12 cellular contexts compared by ENCODE assay signal in the genomic region with DNA sequence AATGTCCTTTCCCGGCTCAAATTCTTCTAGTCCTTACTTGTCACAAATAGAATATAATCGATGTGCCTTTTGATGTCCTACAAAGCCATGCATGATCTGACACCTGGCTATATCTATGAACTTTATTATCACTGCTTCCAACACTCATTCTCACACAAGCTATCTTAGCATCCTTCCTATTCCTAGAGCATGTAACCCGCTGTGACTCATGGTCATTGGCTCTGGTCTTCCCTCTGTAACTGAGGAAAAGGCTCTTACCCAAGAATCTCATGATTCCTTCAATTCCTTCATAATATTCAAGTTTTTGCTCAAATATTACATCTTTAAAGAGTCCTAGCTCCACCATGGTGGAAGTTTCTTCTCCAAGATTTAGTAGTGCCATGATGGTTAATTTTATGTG.
DNase-seq lines count a peak whose midpoint lies in the region; ATAC-seq and TF ChIP-seq lines count a peak whose summit lies in the region.
"Had no signal": no experiment of that assay in that cellular context is flagged by ENCODE, and none has a peak within 500 bp of the region (broad histone marks: within the 10 kb centered on the region; RNA-seq: fewer than 3 reads in every experiment).

No MANE protein-coding gene starts in this region.

- DNase-seq in amniotic epithelial cell (ENCODE audit: low read depth) (peak; percentile 84), left ventricle myocardium inferior (no peak), thoracic aorta (ENCODE audit: low spot score) (no peak), HAP-1 (ENCODE audit: low spot score in 2 of 2) (no peak)
- no peak for DNase-seq in activated naive CD4-positive, alpha-beta T cell treated with Interleukin-2 at 50 U/mL for 16 hours
- DNase-seq: activated B cell treated with CpG ODN at 0.5 μM for 24 hours, naive B cell, NCI-H1436 treated with DMSO at 0.1 percent for 48 hours, NCI-H69, testis had no signal

- no peak overlapping the region for H3K9ac ChIP-seq in HUES6 (ENCODE audit: low read length)

- TF ChIP-seq CTCF in left ventricle myocardium inferior (IDR thresholded peaks at IDR 0.05; ENCODE audit: borderline replicate concordance) (no peak), thoracic aorta (IDR thresholded peaks at IDR 0.05) (no peak)

- in situ Hi-C loops in HAP-1 (cut with MboI; ENCODE audit: low sequenced_read_pairs) = no loop called here

- H3K9me3 ChIP-seq in HUES6 (ENCODE audit: control insufficient read depth, insufficient read depth, low read depth, low read length) (peaks cover 8% of the 10 kb centered on the region; the same call in 1 of the 2 replicates), left ventricle myocardium inferior (replicated peaks) (peaks cover 4% of the 10 kb centered on the region), thoracic aorta (no peaks in the 10 kb centered on the region), HAP-1 (no peaks in the 10 kb centered on the region)
- H3K9me3 ChIP-seq: testis had no signal

- H3K27ac ChIP-seq in HUES6 (ENCODE audit: low read depth, low read length) (peak overlapping the region; percentile 17; the same call in 1 of the 2 replicates), left ventricle myocardium inferior (replicated peaks) (peak overlapping the region; percentile 52), thoracic aorta (peak overlapping the region; percentile 75 to 87)
- H3K27ac ChIP-seq: testis had no signal

- H3K36me3 ChIP-seq in HUES6 (ENCODE audit: control insufficient read depth, insufficient read depth, low read length) = no peaks in the 10 kb centered on the region
- H3K36me3 ChIP-seq in left ventricle myocardium inferior = no peaks in the 10 kb centered on the region
- no peaks in the 10 kb centered on the region for H3K36me3 ChIP-seq in thoracic aorta
- no peaks in the 10 kb centered on the region for H3K36me3 ChIP-seq in HAP-1 (replicated peaks)

- H3K27me3 ChIP-seq in HUES6 (ENCODE audit: control insufficient read depth, insufficient read depth, low read length) = no peaks in the 10 kb centered on the region
- H3K27me3 ChIP-seq in left ventricle myocardium inferior (ENCODE audit: low read depth) = no peaks in the 10 kb centered on the region
- H3K27me3 ChIP-seq in thoracic aorta (replicated peaks; ENCODE audit: insufficient read depth) = no peaks in the 10 kb centered on the region
- no peaks in the 10 kb centered on the region for H3K27me3 ChIP-seq in HAP-1 (ENCODE audit: low read depth)
- H3K27me3 ChIP-seq: testis had no signal

- H3K4me3 ChIP-seq in HUES6 (ENCODE audit: low read depth, low read length) (no peak overlapping the region), left ventricle myocardium inferior (no peak overlapping the region), thoracic aorta (no peak overlapping the region), HAP-1 (no peak overlapping the region)
- H3K4me3 ChIP-seq: testis had no signal

- ATAC-seq in thoracic aorta (ENCODE audit: insufficient number of reproducible peaks, low FRiP score, low read depth) (no peak), HG03571 (IDR thresholded peaks at IDR 0.05; ENCODE audit: unreplicated experiment) (no peak)

- intact Hi-C loops in left ventricle myocardium inferior (cut with micrococcal nuclease) = no loop called here

- peaks cover 10% of the 10 kb centered on the region; the same call in 1 of the 2 replicates for H3K4me1 ChIP-seq in HUES6 (ENCODE audit: control insufficient read depth, insufficient read depth, low read length)
- no peaks in the 10 kb centered on the region for H3K4me1 ChIP-seq in left ventricle myocardium inferior
- H3K4me1 ChIP-seq in thoracic aorta (ENCODE audit: control insufficient read depth in 1 of 2, low read depth in 2 of 2) = peaks cover 7 to 43% of the 10 kb centered on the region in 2 donors
- H3K4me1 ChIP-seq in HAP-1 = no peaks in the 10 kb centered on the region
- H3K4me1 ChIP-seq: testis had no signal

Comparison
In these comparisons a context has a peak if more than half of its experiments do, and no peak if none do; other contexts are left out.
1. H3K27ac ChIP-seq: peak in every context shown above with its lines; median percentile 81 in thoracic aorta; 52 in left ventricle myocardium inferior; 17 in HUES6.